ENCODE assay signal across 1 cellular context in genomic region chr6:15245361-15246216, GRCh38.
A peak's percentile ranks its signal among the peaks of the same experiment; 100 is the strongest.
TF ChIP-seq lines count a peak whose summit lies in the region.

TSS of gene JARID2 (plus strand) at chr6:15246069. CDS start at chr6:15246540, 471 bp downstream.

TF ChIP-seq in GM23338, 12 proteins besides CTCF, POLR2A, EP300 and RAD21 (continued from another document):
- TF ChIP-seq ZNF462 (CRISPR knock-in tag; IDR thresholded peaks at IDR 0.05) (no peak), CREB1 (CRISPR knock-in tag; IDR thresholded peaks at IDR 0.05; ENCODE audit: low read depth) (peak; percentile 72), ETS1 (IDR thresholded peaks at IDR 0.05) (peak; percentile 79), STAT1 (IDR thresholded peaks at IDR 0.05; ENCODE audit: unreplicated experiment) (no peak)
